Comparison of ENCODE assay signal across 36 cellular contexts in genomic region chr5:139805545-139805944, GRCh38. TPM values are rescaled to one million over a fixed set of nuclear protein-coding genes. Genes with fewer than 3 reads are reported as not detected.
"Had no signal": no experiment of that assay in that cellular context is flagged by ENCODE, and none has a peak within 500 bp of the region (broad histone marks: within the 10 kb centered on the region; RNA-seq: fewer than 3 reads in every experiment).

No MANE protein-coding gene starts in this region.

- H3K4me1 ChIP-seq: adrenal gland, body of pancreas, esophagus squamous epithelium, gastroesophageal sphincter had no signal

- H3K27ac Mint-ChIP-seq: activated B cell treated with CpG ODN at 0.5 μM for 24 hours; activated CD4-positive, alpha-beta memory T cell treated with anti-CD3 and anti-CD28 coated beads for 36 hours; activated CD4-positive, alpha-beta T cell treated with anti-CD3 and anti-CD28 coated beads, Interleukin-2, amount 10 ng/mL, durations not matched to agents 24 days and 14 days; activated CD8-positive, alpha-beta memory T cell treated with anti-CD3 and anti-CD28 coated beads, Interleukin-2, amount 10 ng/mL, durations not matched to agents 7 days and 5 days; activated CD8-positive, alpha-beta T cell treated with anti-CD3 and anti-CD28 coated beads, Interleukin-2, amount 10 ng/mL, durations not matched to agents 7 days and 5 days; activated naive CD4-positive, alpha-beta T cell treated with anti-CD3 and anti-CD28 coated beads for 36 hours; activated naive CD4-positive, alpha-beta T cell treated with anti-CD3 and anti-CD28 coated beads, Interleukin-2, amount 50 U/mL, for 24 hours; activated naive CD8-positive, alpha-beta T cell treated with anti-CD3 and anti-CD28 coated beads for 36 hours; activated naive CD8-positive, alpha-beta T cell treated with anti-CD3 and anti-CD28 coated beads, Interleukin-2, amount 50 U/mL, for 24 hours; activated T-helper 1 cell treated with anti-CD3 and anti-CD28 coated beads, Interleukin-12 subunit alpha, Interleukin-12 subunit beta, Interleukin-2, Interleukin-4 antibody, amounts not matched to agents 30 ng/mL and 10 ng/mL and 1 ng/mL, durations not matched to agents 14 hours and 24 hours and 36 hours; activated T-helper 2 cell treated with anti-CD3 and anti-CD28 coated beads, Interferon-gamma antibody, Interleukin-2, Interleukin-4, amounts not matched to agents 10 μg/mL and 5 μg/mL and 100 μg/mL, durations not matched to agents 14 hours and 24 hours and 36 hours; dendritic cell treated with granulocyte-macrophage colony-stimulating factor and Interleukin-4, amounts not matched to agents 40 ng/mL and 50 ng/mL, for 4 days; effector memory CD8-positive, alpha-beta T cell; T-helper 17 cell; T-helper 2 cell treated with Interferon-gamma antibody and Interleukin-4, amounts not matched to agents 5 μg/mL and 100 μg/mL, for 36 hours had no signal

- H3K9me3 Mint-ChIP-seq: activated B cell treated with CpG ODN at 0.5 μM for 24 hours; activated CD4-positive, alpha-beta memory T cell treated with anti-CD3 and anti-CD28 coated beads for 36 hours; activated CD4-positive, alpha-beta T cell treated with anti-CD3 and anti-CD28 coated beads, Interleukin-2, amount 10 ng/mL, durations not matched to agents 24 days and 14 days; activated naive CD4-positive, alpha-beta T cell treated with anti-CD3 and anti-CD28 coated beads for 36 hours; activated naive CD4-positive, alpha-beta T cell treated with anti-CD3 and anti-CD28 coated beads, Interleukin-2, amount 50 U/mL, for 24 hours; activated naive CD8-positive, alpha-beta T cell treated with anti-CD3 and anti-CD28 coated beads for 36 hours; activated naive CD8-positive, alpha-beta T cell treated with anti-CD3 and anti-CD28 coated beads, Interleukin-2, amount 50 U/mL, for 24 hours; activated T-helper 1 cell treated with anti-CD3 and anti-CD28 coated beads, Interleukin-12 subunit alpha, Interleukin-12 subunit beta, Interleukin-2, Interleukin-4 antibody, amounts not matched to agents 30 ng/mL and 10 ng/mL and 1 ng/mL, durations not matched to agents 14 hours and 24 hours and 36 hours; activated T-helper 2 cell treated with anti-CD3 and anti-CD28 coated beads, Interferon-gamma antibody, Interleukin-2, Interleukin-4, amounts not matched to agents 10 μg/mL and 5 μg/mL and 100 μg/mL, durations not matched to agents 14 hours and 24 hours and 36 hours; dendritic cell treated with granulocyte-macrophage colony-stimulating factor and Interleukin-4, amounts not matched to agents 40 ng/mL and 50 ng/mL, for 4 days; effector memory CD8-positive, alpha-beta T cell; T-helper 2 cell treated with Interferon-gamma antibody and Interleukin-4, amounts not matched to agents 5 μg/mL and 100 μg/mL, for 36 hours had no signal

- ATAC-seq: activated CD4-positive, CD25-positive, alpha-beta regulatory T cell treated with anti-CD3 and anti-CD28 coated beads, Interleukin-2, amount 50 U/mL, for 24 hours; activated CD8-positive, alpha-beta memory T cell treated with anti-CD3 and anti-CD28 coated beads, Interleukin-2, amount 10 ng/mL, durations not matched to agents 7 days and 5 days; activated CD8-positive, alpha-beta T cell treated with anti-CD3 and anti-CD28 coated beads, Interleukin-2, amount 10 ng/mL, durations not matched to agents 7 days and 5 days; activated naive CD8-positive, alpha-beta T cell treated with anti-CD3 and anti-CD28 coated beads, Interleukin-2, amount 50 U/mL, for 24 hours; body of pancreas; effector memory CD8-positive, alpha-beta T cell; gastroesophageal sphincter; T-helper 17 cell had no signal

- H3K36me3 Mint-ChIP-seq: activated CD4-positive, alpha-beta memory T cell treated with anti-CD3 and anti-CD28 coated beads for 36 hours; activated CD8-positive, alpha-beta memory T cell treated with anti-CD3 and anti-CD28 coated beads, Interleukin-2, amount 10 ng/mL, durations not matched to agents 7 days and 5 days; activated naive CD4-positive, alpha-beta T cell treated with anti-CD3 and anti-CD28 coated beads, Interleukin-2, amount 50 U/mL, for 24 hours; activated naive CD8-positive, alpha-beta T cell treated with anti-CD3 and anti-CD28 coated beads for 36 hours had no signal

- H3K27ac ChIP-seq: adrenal gland, body of pancreas, coronary artery, esophagus squamous epithelium, gastroesophageal sphincter, WERI-Rb-1 had no signal

- H3K36me3 ChIP-seq: adrenal gland, esophagus squamous epithelium, gastroesophageal sphincter, WERI-Rb-1 had no signal

- DNase-seq: activated B cell treated with CpG ODN at 0.5 μM for 24 hours; activated CD4-positive, alpha-beta memory T cell treated with anti-CD3 and anti-CD28 coated beads for 36 hours; activated CD4-positive, alpha-beta T cell treated with anti-CD3 and anti-CD28 coated beads, Interleukin-2, amount 10 ng/mL, durations not matched to agents 24 days and 14 days; activated CD8-positive, alpha-beta memory T cell treated with anti-CD3 and anti-CD28 coated beads, Interleukin-2, amount 10 ng/mL, durations not matched to agents 7 days and 5 days; activated CD8-positive, alpha-beta memory T cell treated with anti-CD3 and anti-CD28 coated beads, Interleukin-2, amount 50 U/mL, for 4 hours; activated CD8-positive, alpha-beta T cell treated with anti-CD3 and anti-CD28 coated beads, Interleukin-2, amount 10 ng/mL, durations not matched to agents 7 days and 5 days; activated effector memory CD4-positive, alpha-beta T cell treated with anti-CD3 and anti-CD28 coated beads, Interleukin-2, amount 50 U/mL, for 16 hours; activated naive CD4-positive, alpha-beta T cell treated with anti-CD3 and anti-CD28 coated beads for 36 hours; activated naive CD8-positive, alpha-beta T cell treated with anti-CD3 and anti-CD28 coated beads for 36 hours; activated naive CD8-positive, alpha-beta T cell treated with anti-CD3 and anti-CD28 coated beads, Interleukin-2, amount 50 U/mL, for 24 hours; activated T-cell treated with anti-CD3 and anti-CD28 coated beads, Interleukin-2, amount 50 U/mL, for 1 hour; activated T-cell treated with anti-CD3 and anti-CD28 coated beads, Interleukin-2, amount 50 U/mL, for 48 hours; adrenal gland; central memory CD4-positive, alpha-beta T cell; cerebellar nuclear complex; effector CD4-positive, alpha-beta T cell; effector memory CD8-positive, alpha-beta T cell; erythroblast; esophagus squamous epithelium; foreskin melanocyte; T-helper 1 cell; T-helper 17 cell; T1000 had no signal

- H3K4me3 Mint-ChIP-seq: activated B cell treated with CpG ODN at 0.5 μM for 24 hours; activated CD4-positive, alpha-beta memory T cell treated with anti-CD3 and anti-CD28 coated beads for 36 hours; activated CD4-positive, alpha-beta T cell treated with anti-CD3 and anti-CD28 coated beads, Interleukin-2, amount 10 ng/mL, durations not matched to agents 24 days and 14 days; activated CD8-positive, alpha-beta memory T cell treated with anti-CD3 and anti-CD28 coated beads, Interleukin-2, amount 10 ng/mL, durations not matched to agents 7 days and 5 days; activated CD8-positive, alpha-beta T cell treated with anti-CD3 and anti-CD28 coated beads, Interleukin-2, amount 10 ng/mL, durations not matched to agents 7 days and 5 days; activated naive CD4-positive, alpha-beta T cell treated with anti-CD3 and anti-CD28 coated beads for 36 hours; activated naive CD4-positive, alpha-beta T cell treated with anti-CD3 and anti-CD28 coated beads, Interleukin-2, amount 50 U/mL, for 24 hours; activated naive CD8-positive, alpha-beta T cell treated with anti-CD3 and anti-CD28 coated beads for 36 hours; activated naive CD8-positive, alpha-beta T cell treated with anti-CD3 and anti-CD28 coated beads, Interleukin-2, amount 50 U/mL, for 24 hours; activated T-helper 1 cell treated with anti-CD3 and anti-CD28 coated beads, Interleukin-12 subunit alpha, Interleukin-12 subunit beta, Interleukin-2, Interleukin-4 antibody, amounts not matched to agents 30 ng/mL and 10 ng/mL and 1 ng/mL, durations not matched to agents 14 hours and 24 hours and 36 hours; dendritic cell treated with granulocyte-macrophage colony-stimulating factor and Interleukin-4, amounts not matched to agents 40 ng/mL and 50 ng/mL, for 4 days; effector memory CD8-positive, alpha-beta T cell; T-helper 17 cell; T-helper 2 cell treated with Interferon-gamma antibody and Interleukin-4, amounts not matched to agents 5 μg/mL and 100 μg/mL, for 36 hours had no signal

- H3K4me1 Mint-ChIP-seq: activated B cell treated with CpG ODN at 0.5 μM for 24 hours; activated CD4-positive, alpha-beta T cell treated with anti-CD3 and anti-CD28 coated beads, Interleukin-2, amount 10 ng/mL, durations not matched to agents 24 days and 14 days; activated CD8-positive, alpha-beta memory T cell treated with anti-CD3 and anti-CD28 coated beads, Interleukin-2, amount 10 ng/mL, durations not matched to agents 7 days and 5 days; activated naive CD4-positive, alpha-beta T cell treated with anti-CD3 and anti-CD28 coated beads, Interleukin-2, amount 50 U/mL, for 24 hours; activated naive CD8-positive, alpha-beta T cell treated with anti-CD3 and anti-CD28 coated beads for 36 hours; activated naive CD8-positive, alpha-beta T cell treated with anti-CD3 and anti-CD28 coated beads, Interleukin-2, amount 50 U/mL, for 24 hours had no signal

- H3K9me3 ChIP-seq: adrenal gland, body of pancreas, esophagus squamous epithelium, gastroesophageal sphincter had no signal

- H3K4me3 ChIP-seq: adrenal gland, body of pancreas, coronary artery, esophagus squamous epithelium, gastroesophageal sphincter had no signal

- H3K27me3 ChIP-seq: adrenal gland, body of pancreas had no signal

RNA-seq across cellular contexts. Expression of gene PSD2, which starts 9.9 kb away (rescaled TPM):
- total RNA-seq: activated B cell treated with CpG ODN at 0.5 μM for 24 hours; activated CD4-positive, alpha-beta memory T cell treated with anti-CD3 and anti-CD28 coated beads for 36 hours; activated CD4-positive, alpha-beta T cell treated with anti-CD3 and anti-CD28 coated beads, Interleukin-2, amount 10 ng/mL, durations not matched to agents 24 days and 14 days; activated CD8-positive, alpha-beta memory T cell treated with anti-CD3 and anti-CD28 coated beads for 36 hours; activated CD8-positive, alpha-beta memory T cell treated with anti-CD3 and anti-CD28 coated beads, Interleukin-2, amount 10 ng/mL, durations not matched to agents 7 days and 5 days; activated CD8-positive, alpha-beta T cell treated with anti-CD3 and anti-CD28 coated beads, Interleukin-2, amount 10 ng/mL, durations not matched to agents 7 days and 5 days; activated naive CD4-positive, alpha-beta T cell treated with anti-CD3 and anti-CD28 coated beads for 36 hours; activated naive CD8-positive, alpha-beta T cell treated with anti-CD3 and anti-CD28 coated beads for 36 hours; activated T-helper 1 cell treated with anti-CD3 and anti-CD28 coated beads, Interleukin-12 subunit alpha, Interleukin-12 subunit beta, Interleukin-2, Interleukin-4 antibody, amounts not matched to agents 30 ng/mL and 10 ng/mL and 1 ng/mL, durations not matched to agents 14 hours and 24 hours and 36 hours; activated T-helper 2 cell treated with anti-CD3 and anti-CD28 coated beads, Interferon-gamma antibody, Interleukin-2, Interleukin-4, amounts not matched to agents 10 μg/mL and 5 μg/mL and 100 μg/mL, durations not matched to agents 14 hours and 24 hours and 36 hours; esophagus squamous epithelium; fibroblast of villous mesenchyme; glomerular endothelial cell had no signal
